1 cellular context compared by ENCODE assay signal in genomic region chr17:32960815-32961214, GRCh38.
TF ChIP-seq lines count a peak whose summit lies in the region.

No MANE protein-coding gene starts in this region.

TF ChIP-seq in HepG2, 621 proteins besides CTCF, POLR2A, EP300 and RAD21:
- TF ChIP-seq NRL (CRISPR knock-in tag; IDR thresholded peaks at IDR 0.05; ENCODE audit: borderline replicate concordance) (no peak), SRSF1 (optimal IDR thresholded peaks at IDR 0.05; ENCODE audit: low read depth, low read length) (no peak), ZNF549 (CRISPR knock-in tag; IDR thresholded peaks at IDR 0.05) (no peak), ZNF329 (CRISPR knock-in tag; IDR thresholded peaks at IDR 0.05; ENCODE audit: low read depth) (no peak), SMARCC2 (IDR thresholded peaks at IDR 0.05) (no peak), ZMYM2 (CRISPR knock-in tag; IDR thresholded peaks at IDR 0.05) (no peak), KLF16 (CRISPR knock-in tag; IDR thresholded peaks at IDR 0.05) (no peak), NR3C1 (CRISPR knock-in tag; IDR thresholded peaks at IDR 0.05) (no peak), ZSCAN21 (CRISPR knock-in tag; IDR thresholded peaks at IDR 0.05; ENCODE audit: borderline replicate concordance) (no peak)
- TF ChIP-seq, protein P1, sequence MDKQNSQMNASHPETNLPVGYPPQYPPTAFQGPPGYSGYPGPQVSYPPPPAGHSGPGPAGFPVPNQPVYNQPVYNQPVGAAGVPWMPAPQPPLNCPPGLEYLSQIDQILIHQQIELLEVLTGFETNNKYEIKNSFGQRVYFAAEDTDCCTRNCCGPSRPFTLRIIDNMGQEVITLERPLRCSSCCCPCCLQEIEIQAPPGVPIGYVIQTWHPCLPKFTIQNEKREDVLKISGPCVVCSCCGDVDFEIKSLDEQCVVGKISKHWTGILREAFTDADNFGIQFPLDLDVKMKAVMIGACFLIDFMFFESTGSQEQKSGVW (CRISPR knock-in tag; IDR thresholded peaks at IDR 0.05; ENCODE audit: borderline replicate concordance): no peak
- TF ChIP-seq, protein P2, sequence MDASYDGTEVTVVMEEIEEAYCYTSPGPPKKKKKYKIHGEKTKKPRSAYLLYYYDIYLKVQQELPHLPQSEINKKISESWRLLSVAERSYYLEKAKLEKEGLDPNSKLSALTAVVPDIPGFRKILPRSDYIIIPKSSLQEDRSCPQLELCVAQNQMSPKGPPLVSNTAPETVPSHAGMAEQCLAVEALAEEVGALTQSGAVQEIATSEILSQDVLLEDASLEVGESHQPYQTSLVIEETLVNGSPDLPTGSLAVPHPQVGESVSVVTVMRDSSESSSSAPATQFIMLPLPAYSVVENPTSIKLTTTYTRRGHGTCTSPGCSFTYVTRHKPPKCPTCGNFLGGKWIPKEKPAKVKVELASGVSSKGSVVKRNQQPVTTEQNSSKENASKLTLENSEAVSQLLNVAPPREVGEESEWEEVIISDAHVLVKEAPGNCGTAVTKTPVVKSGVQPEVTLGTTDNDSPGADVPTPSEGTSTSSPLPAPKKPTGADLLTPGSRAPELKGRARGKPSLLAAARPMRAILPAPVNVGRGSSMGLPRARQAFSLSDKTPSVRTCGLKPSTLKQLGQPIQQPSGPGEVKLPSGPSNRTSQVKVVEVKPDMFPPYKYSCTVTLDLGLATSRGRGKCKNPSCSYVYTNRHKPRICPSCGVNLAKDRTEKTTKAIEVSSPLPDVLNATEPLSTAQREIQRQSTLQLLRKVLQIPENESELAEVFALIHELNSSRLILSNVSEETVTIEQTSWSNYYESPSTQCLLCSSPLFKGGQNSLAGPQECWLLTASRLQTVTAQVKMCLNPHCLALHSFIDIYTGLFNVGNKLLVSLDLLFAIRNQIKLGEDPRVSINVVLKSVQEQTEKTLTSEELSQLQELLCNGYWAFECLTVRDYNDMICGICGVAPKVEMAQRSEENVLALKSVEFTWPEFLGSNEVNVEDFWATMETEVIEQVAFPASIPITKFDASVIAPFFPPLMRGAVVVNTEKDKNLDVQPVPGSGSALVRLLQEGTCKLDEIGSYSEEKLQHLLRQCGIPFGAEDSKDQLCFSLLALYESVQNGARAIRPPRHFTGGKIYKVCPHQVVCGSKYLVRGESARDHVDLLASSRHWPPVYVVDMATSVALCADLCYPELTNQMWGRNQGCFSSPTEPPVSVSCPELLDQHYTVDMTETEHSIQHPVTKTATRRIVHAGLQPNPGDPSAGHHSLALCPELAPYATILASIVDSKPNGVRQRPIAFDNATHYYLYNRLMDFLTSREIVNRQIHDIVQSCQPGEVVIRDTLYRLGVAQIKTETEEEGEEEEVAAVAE (CRISPR knock-in tag; IDR thresholded peaks at IDR 0.05; ENCODE audit: borderline replicate concordance): no peak
